Comparison of ENCODE assay signal across 6 cellular contexts in the genomic region with DNA sequence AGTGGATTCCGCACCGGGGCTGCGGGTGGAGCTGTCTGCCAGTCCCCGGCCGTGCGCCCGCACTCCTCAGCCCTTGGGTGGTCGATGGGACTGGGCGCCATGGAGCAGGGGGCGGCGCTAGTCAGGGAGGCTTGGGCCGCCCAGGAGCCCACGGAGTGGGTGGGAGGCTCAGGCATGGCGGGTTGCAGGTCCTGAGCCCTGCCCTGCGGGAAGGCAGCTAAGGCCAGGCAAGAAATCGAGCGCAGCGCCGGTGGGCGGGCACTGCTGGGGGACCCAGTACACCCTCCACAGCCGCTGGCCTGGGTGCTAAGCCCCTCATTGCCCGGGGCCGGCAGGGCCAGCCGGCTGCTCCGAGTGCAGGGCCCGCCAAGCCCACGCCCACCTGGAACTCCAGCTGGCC. TPM values are rescaled to one million over a fixed set of nuclear protein-coding genes. Genes with fewer than 3 reads are reported as not detected.
"Had no signal": no experiment of that assay in that cellular context is flagged by ENCODE, and none has a peak within 500 bp of the region (broad histone marks: within the 10 kb centered on the region; RNA-seq: fewer than 3 reads in every experiment).

No MANE protein-coding gene starts in this region.

RNA-seq across cellular contexts. Expression of a gene that starts 30.2 kb away (rescaled TPM):
- total RNA-seq: HepG2, HT-29, HT1080, IMR-90, K562 had no signal
- polyA plus RNA-seq: HepG2, IgD-negative memory B cell, IMR-90, K562 had no signal

RNA-seq across cellular contexts. Expression of a gene that starts 49.1 kb away (rescaled TPM):
- total RNA-seq: HepG2, HT-29, HT1080, IMR-90, K562 had no signal
- polyA plus RNA-seq: HepG2, IgD-negative memory B cell, IMR-90, K562 had no signal
